25 cellular contexts compared by ENCODE assay signal in the genomic region with DNA sequence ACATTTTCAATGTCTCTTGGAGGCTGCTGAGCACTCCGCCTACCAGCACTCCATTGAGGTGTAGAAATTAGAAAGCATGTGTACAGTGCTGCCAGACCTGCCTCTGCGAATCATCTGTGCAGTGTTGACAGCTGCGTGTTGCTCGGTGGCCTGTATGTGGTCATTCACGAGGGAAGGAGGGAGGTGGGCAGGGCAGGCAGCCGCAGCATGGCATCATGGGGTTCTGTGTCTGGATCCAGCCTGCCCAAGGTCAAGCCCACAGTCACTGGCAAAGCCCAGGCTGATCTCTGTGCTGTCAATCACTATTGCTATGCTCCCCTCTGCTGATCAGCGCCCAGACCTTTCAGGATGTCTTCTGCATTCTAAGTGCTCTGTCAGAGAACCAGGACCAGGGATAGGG. TPM values are rescaled to one million over a fixed set of nuclear protein-coding genes. Genes with fewer than 3 reads are reported as not detected.
DNase-seq lines count a peak whose midpoint lies in the region; ATAC-seq and TF ChIP-seq lines count a peak whose summit lies in the region.
"Had no signal": no experiment of that assay in that cellular context is flagged by ENCODE, and none has a peak within 500 bp of the region (broad histone marks: within the 10 kb centered on the region; RNA-seq: fewer than 3 reads in every experiment).

No MANE protein-coding gene starts in this region.

- H3K4ac ChIP-seq in mesenchymal stem cell (ENCODE audit: low read depth in 1 of 2, low read length in 2 of 2) = no peak overlapping the region

- H3K4me3 ChIP-seq in mesenchymal stem cell (ENCODE audit: insufficient read depth in 1 of 2, low read depth in 1 of 2, low read length in 2 of 2) (no peak overlapping the region), upper lobe of right lung (no peak overlapping the region)
- H3K4me3 ChIP-seq: hepatocyte, right lobe of liver, tibial artery had no signal

- no peak overlapping the region for H2BK12ac ChIP-seq in mesenchymal stem cell (ENCODE audit: low read length in 2 of 2)

- no peak overlapping the region for H2BK5ac ChIP-seq in mesenchymal stem cell (ENCODE audit: low read depth, low read length, poor library complexity, severe bottlenecking)

- in situ Hi-C loops in GM13977 (cut with MboI; ENCODE audit: low pct_unique_long_range_greater_than_20kb, low sequenced_read_pairs, unreplicated experiment) = no loop called here

- H3K27ac ChIP-seq in mesenchymal stem cell (ENCODE audit: low read length, poor library complexity, severe bottlenecking) (no peak overlapping the region), upper lobe of right lung (no peak overlapping the region)
- H3K27ac ChIP-seq: C4-2B, hepatocyte, parathyroid adenoma, right lobe of liver, tibial artery had no signal

- H3K9me3 ChIP-seq in mesenchymal stem cell (ENCODE audit: control insufficient read depth, low read length) (no peaks in the 10 kb centered on the region), upper lobe of right lung (no peaks in the 10 kb centered on the region)
- H3K9me3 ChIP-seq: right lobe of liver, tibial artery had no signal

- ATAC-seq in Right ventricle myocardium superior (ENCODE audit: poor library complexity) (peak; percentile 94), upper lobe of right lung (peak; percentile 36)
- ATAC-seq: right lobe of liver had no signal

- H2AK5ac ChIP-seq in mesenchymal stem cell (ENCODE audit: low read length, severe bottlenecking) = no peak overlapping the region

- H3K23ac ChIP-seq in mesenchymal stem cell (ENCODE audit: low read length in 2 of 2) = no peak overlapping the region

- no peak overlapping the region for H2BK15ac ChIP-seq in mesenchymal stem cell (ENCODE audit: low read depth, poor library complexity, severe bottlenecking)

- H3K18ac ChIP-seq in mesenchymal stem cell (ENCODE audit: low read depth in 1 of 2, low read length in 2 of 2) = no peak overlapping the region

- no peaks in the 10 kb centered on the region for H3K36me3 ChIP-seq in mesenchymal stem cell (ENCODE audit: control insufficient read depth in 1 of 2, insufficient read depth in 2 of 2, low read depth in 1 of 2, low read length in 2 of 2)
- H3K36me3 ChIP-seq in upper lobe of right lung = no peaks in the 10 kb centered on the region
- H3K36me3 ChIP-seq: right lobe of liver, tibial artery had no signal

- no peaks in the 10 kb centered on the region for H3K79me1 ChIP-seq in mesenchymal stem cell (replicated peaks; ENCODE audit: low read length, poor library complexity, severe bottlenecking)

- no peak overlapping the region for H3K4me2 ChIP-seq in mesenchymal stem cell (ENCODE audit: low read length, poor library complexity, severe bottlenecking)
- H3K4me2 ChIP-seq: hepatocyte had no signal

- no peak overlapping the region for H2BK120ac ChIP-seq in mesenchymal stem cell (ENCODE audit: low read depth, low read length)

- DNase-seq in SK-N-DZ (ENCODE audit: low spot score) = peak; percentile 82
- peak; percentile 85 for DNase-seq in Right ventricle myocardium superior
- no peak for DNase-seq in mesenchymal stem cell
- no peak for DNase-seq in upper lobe of right lung
- DNase-seq in NCI-H1417 (lab: John Stamatoyannopoulos, UW) = no peak
- no peak for DNase-seq in NCI-H69 (lab: John Stamatoyannopoulos, UW)
- no peak for DNase-seq in GM13977 (ENCODE audit: low spot score)
- DNase-seq: activated CD4-positive, alpha-beta memory T cell treated with anti-CD3 and anti-CD28 coated beads, Interleukin-2, amount 10 ng/mL, durations not matched to agents 7 days and 5 days; activated CD4-positive, alpha-beta T cell treated with anti-CD3 and anti-CD28 coated beads for 1 hour; activated naive CD4-positive, alpha-beta T cell treated with anti-CD3 and anti-CD28 coated beads, Interleukin-2, amount 50 U/mL, for 16 hours; amygdala; Kasumi-1; kidney glomerular epithelial cell; NCI-H146; NCI-H2107; NCI-H446; NCI-H774; right lobe of liver; stimulated activated CD4-positive, alpha-beta T cell treated with anti-CD3 and anti-CD28 coated beads, Interleukin-12 subunit alpha, Interleukin-12 subunit beta, amount 100 ng/mL, for 4 hours; stimulated activated CD4-positive, alpha-beta T cell treated with anti-CD3 and anti-CD28 coated beads, Interleukin-2, amount 100 ng/mL, for 48 hours; tibial artery had no signal

- no peak overlapping the region for H4K8ac ChIP-seq in mesenchymal stem cell (ENCODE audit: low read length)

- peak overlapping the region; percentile 13 for H4K91ac ChIP-seq in mesenchymal stem cell (ENCODE audit: low read length)

- peak overlapping the region in 1 of 2 experiments; percentile 13 for H3K14ac ChIP-seq in mesenchymal stem cell (ENCODE audit: low read length in 2 of 2)

- H3K27me3 ChIP-seq in mesenchymal stem cell (ENCODE audit: control insufficient read depth in 1 of 2, insufficient read depth in 1 of 2, low read length in 2 of 2) = peaks cover 13 to 36% of the 10 kb centered on the region in 2 experiments
- no peaks in the 10 kb centered on the region for H3K27me3 ChIP-seq in upper lobe of right lung
- H3K27me3 ChIP-seq: right lobe of liver, tibial artery had no signal

- no peak overlapping the region for H3K9ac ChIP-seq in mesenchymal stem cell (ENCODE audit: low read length)
- H3K9ac ChIP-seq: parathyroid adenoma had no signal

- no peak overlapping the region for H2AFZ ChIP-seq in mesenchymal stem cell (ENCODE audit: low read depth, low read length)
- H2AFZ ChIP-seq: hepatocyte, parathyroid adenoma had no signal

- intact Hi-C loops in Right ventricle myocardium superior (cut with DNase I) = no loop called here
- intact Hi-C loops in upper lobe of right lung (cut with DNase I) = no loop called here

- 89% methylated on average over 7 of the region's 7 CpGs for WGBS in mesenchymal stem cell

- no peak for TF ChIP-seq CTCF in upper lobe of right lung (IDR thresholded peaks at IDR 0.05)
- no peak for TF ChIP-seq CTCF in GM13977 (IDR thresholded peaks at IDR 0.05; ENCODE audit: extremely low read depth, insufficient read depth, missing control alignments)

- H3K4me1 ChIP-seq in mesenchymal stem cell (ENCODE audit: control insufficient read depth, insufficient read depth, low read depth, low read length) (peaks cover 1% of the 10 kb centered on the region), upper lobe of right lung (no peaks in the 10 kb centered on the region)
- H3K4me1 ChIP-seq: parathyroid adenoma, right lobe of liver, tibial artery had no signal

RNA-seq across cellular contexts. Expression of gene PDZD2, which starts 8.0 kb away (rescaled TPM):
- 0.66 and 1.5 TPM in 2 replicates for polyA plus RNA-seq in SK-N-DZ (2014; cell fraction: cytosol; rRNA removed)
- polyA plus RNA-seq in SK-N-DZ (2014; cell fraction: nucleus; rRNA removed) = 1.6 and 2.6 TPM in 2 replicates
- total RNA-seq in Right ventricle myocardium superior (81.5 TPM), upper lobe of right lung (70.9 TPM)
- 3.2 TPM for polyA plus RNA-seq in mesenchymal stem cell (2013, experiment 1 of 2)
- 3.0 TPM for polyA plus RNA-seq in mesenchymal stem cell (2013, experiment 2 of 2)
- total RNA-seq: activated CD4-positive, alpha-beta memory T cell treated with anti-CD3 and anti-CD28 coated beads, Interleukin-2, amount 10 ng/mL, durations not matched to agents 7 days and 5 days; T-helper 2 cell treated with Interferon-gamma antibody and Interleukin-4, amounts not matched to agents 100 ng/mL and 5 ng/mL, for 36 hours had no signal

Comparison
In these comparisons a context has a peak if more than half of its experiments do, and no peak if none do; other contexts are left out.
1. DNase-seq: peak in SK-N-DZ (single experiment) and Right ventricle myocardium superior (single experiment); none in mesenchymal stem cell (single experiment), upper lobe of right lung (single experiment), NCI-H1417 (0 of 3), NCI-H69 (single experiment) and GM13977 (single experiment).